In genomic region chr1:29343476-29343875, GRCh38 we compare ENCODE assay signal across 21 cellular contexts.
"Had no signal": no experiment of that assay in that cellular context is flagged by ENCODE, and none has a peak within 500 bp of the region (broad histone marks: within the 10 kb centered on the region; RNA-seq: fewer than 3 reads in every experiment).

No MANE protein-coding gene starts in this region.

- H2AFZ ChIP-seq: hepatocyte had no signal

- H3K36me3 ChIP-seq: esophagus muscularis mucosa, gastroesophageal sphincter, heart left ventricle, left lung, lower lobe of right lung had no signal

- H3K4me2 ChIP-seq: hepatocyte had no signal

- H3K79me2 ChIP-seq: hepatocyte had no signal

- DNase-seq: dermis blood vessel endothelial cell; effector CD4-positive, alpha-beta T cell; effector memory CD4-positive, alpha-beta T cell; foreskin keratinocyte; heart left ventricle; hypothalamus; immature natural killer cell; islet precursor cell; kidney glomerular epithelial cell; left colon; left lung; left ventricle myocardium superior; lower lobe of right lung; mesenchymal stem cell; mucosa of descending colon; naive B cell had no signal

- H3K4me3 ChIP-seq: coronary artery, dorsolateral prefrontal cortex, esophagus muscularis mucosa, gastroesophageal sphincter, heart left ventricle, hepatocyte, left lung, lower lobe of right lung, mucosa of descending colon had no signal

- H3K4me1 ChIP-seq: esophagus muscularis mucosa, foreskin keratinocyte, gastroesophageal sphincter, heart left ventricle, left lung, lower lobe of right lung had no signal

- H3K9me3 ChIP-seq: esophagus muscularis mucosa, gastroesophageal sphincter, heart left ventricle, left lung, lower lobe of right lung, mucosa of descending colon had no signal

- H3K27ac ChIP-seq: coronary artery, dorsolateral prefrontal cortex, esophagus muscularis mucosa, foreskin keratinocyte, gastroesophageal sphincter, heart left ventricle, hepatocyte, left lung, lower lobe of right lung had no signal

- ATAC-seq: foreskin keratinocyte, gastroesophageal sphincter, heart left ventricle, left colon, left lung, left ventricle myocardium superior, lower lobe of right lung, mucosa of descending colon had no signal
